17 cellular contexts compared by ENCODE assay signal in the genomic region with DNA sequence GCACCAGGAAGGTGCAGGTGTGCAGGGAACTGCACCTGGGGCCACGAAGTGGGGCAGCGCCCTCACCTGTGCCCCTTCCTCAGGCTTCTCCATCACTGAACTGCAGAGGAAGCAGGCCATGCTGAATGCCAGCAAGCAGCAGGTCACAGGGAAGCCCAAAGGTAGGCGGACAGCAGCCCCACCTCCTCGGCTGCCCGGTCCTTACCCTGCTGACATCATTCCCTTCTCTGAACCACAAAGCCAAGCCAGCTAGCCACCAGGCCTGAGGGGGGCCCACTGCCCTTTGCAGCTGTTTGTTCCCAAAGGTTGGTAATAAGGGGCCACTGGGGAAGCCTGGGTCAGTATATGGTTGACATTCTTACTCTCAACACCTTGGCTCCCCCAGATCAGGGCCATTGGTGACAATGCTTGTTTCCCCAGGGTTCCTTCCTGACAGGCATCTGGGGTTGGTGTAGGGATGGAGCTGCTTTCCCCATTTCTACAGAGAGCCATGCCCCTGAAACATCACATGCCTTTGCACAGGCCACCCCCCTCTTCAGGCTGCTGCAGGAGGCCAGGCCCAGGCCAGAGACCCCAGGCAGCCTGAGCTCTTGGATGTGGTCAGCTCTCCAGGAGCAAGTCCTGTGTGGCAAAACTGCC. TPM values are rescaled to one million over a fixed set of nuclear protein-coding genes. Genes with fewer than 3 reads are reported as not detected.
A peak's percentile ranks its signal among the peaks of the same experiment; 100 is the strongest.
DNase-seq lines count a peak whose midpoint lies in the region; ATAC-seq, FAIRE-seq and TF ChIP-seq lines count a peak whose summit lies in the region.
"Had no signal": no experiment of that assay in that cellular context is flagged by ENCODE, and none has a peak within 500 bp of the region (broad histone marks: within the 10 kb centered on the region; RNA-seq: fewer than 3 reads in every experiment).

No MANE protein-coding gene starts in this region.

- BruUV-seq in HepG2 (replicated peaks; lab: Mats Ljungman, UMichigan) (no TSS peak), Calu3 (replicated peaks; lab: Mats Ljungman, UMichigan) (no TSS peak)

- H3K27ac Mint-ChIP-seq in GM23338 = no peak overlapping the region
- H3K27ac Mint-ChIP-seq in Calu3 (ENCODE audit: unreplicated experiment) = no peak overlapping the region
- H3K27ac Mint-ChIP-seq: HFFc6 had no signal

- TF ChIP-seq POLR2A in HepG2 (IDR thresholded peaks at IDR 0.05; ENCODE audit: insufficient read depth in 1 of 2, low read depth in 2 of 2, low read length in 2 of 2) = no peak
- no peak for TF ChIP-seq POLR2A in gastrocnemius medialis (IDR thresholded peaks at IDR 0.05)

- no peak for DNase-seq in GM23338 (ENCODE audit: low spot score)
- no peak for DNase-seq in HepG2 (ENCODE audit: low spot score)
- DNase-seq in gastrocnemius medialis = no peak
- no peak for DNase-seq in Calu3
- no peak for DNase-seq in hepatocyte (ENCODE audit: low spot score)
- DNase-seq: COR-L47, EL, HFFc6, NCI-H1092, NCI-H2081 treated with DMSO at 0.1 percent for 48 hours, NCI-H524 had no signal

- in situ Hi-C loops in HepG2 (cut with HindIII; ENCODE audit: extremely low pct_ligation_motif_present, low pct_unique_long_range_greater_than_20kb) (no loop called here), gastrocnemius medialis (cut with MboI; ENCODE audit: low sequenced_read_pairs in 4 of 4) (no loop called here)

- H3K9me3 ChIP-seq in HepG2 (ENCODE audit: low read length) = no peaks in the 10 kb centered on the region
- no peaks in the 10 kb centered on the region for H3K9me3 ChIP-seq in gastrocnemius medialis
- H3K9me3 ChIP-seq in hepatocyte (ENCODE audit: low read depth) = no peaks in the 10 kb centered on the region

- no peak for FAIRE-seq in HepG2 (lab: Jason Lieb, UNC)
- FAIRE-seq: H1 had no signal

- peaks cover 11% of the 10 kb centered on the region for H3K27me3 Mint-ChIP-seq in GM23338 (ENCODE audit: insufficient read depth, low read depth, poor library complexity)
- no peaks in the 10 kb centered on the region for H3K27me3 Mint-ChIP-seq in Calu3 (ENCODE audit: unreplicated experiment)

- peaks cover 30% of the 10 kb centered on the region for H3K36me3 Mint-ChIP-seq in GM23338 (ENCODE audit: low read depth)
- H3K36me3 Mint-ChIP-seq in Calu3 (ENCODE audit: insufficient read depth, unreplicated experiment) = peaks cover 40% of the 10 kb centered on the region

- no peak overlapping the region for H3K27ac ChIP-seq in GM23338 (ENCODE audit: low read depth)
- peak overlapping the region; percentile 41 for H3K27ac ChIP-seq in cingulate gyrus (ENCODE audit: low read depth, low read length)
- H3K27ac ChIP-seq in HepG2 (ENCODE audit: extremely low read length, insufficient read depth, low read length) = no peak overlapping the region
- peak overlapping the region in 3 of 4 donors; percentile 37 to 68 (median 63) for H3K27ac ChIP-seq in gastrocnemius medialis
- H3K27ac ChIP-seq in hepatocyte = no peak overlapping the region
- H3K27ac ChIP-seq: C4-2B, KMS-11 had no signal

- H3K4me3 Mint-ChIP-seq in GM23338 (no peak overlapping the region), Calu3 (ENCODE audit: low read depth, unreplicated experiment) (no peak overlapping the region)
- H3K4me3 Mint-ChIP-seq: HFFc6 had no signal

- H3K4me2 ChIP-seq in GM23338 = no peak overlapping the region
- H3K4me2 ChIP-seq in HepG2 (ENCODE audit: low read depth, low read length) = no peak overlapping the region
- H3K4me2 ChIP-seq in hepatocyte = no peak overlapping the region
- H3K4me2 ChIP-seq: KMS-11 had no signal

- H3K9me3 Mint-ChIP-seq in GM23338 (no peaks in the 10 kb centered on the region; the same call in 2 of the 3 replicates), Calu3 (ENCODE audit: low read depth, unreplicated experiment) (no peaks in the 10 kb centered on the region)
- H3K9me3 Mint-ChIP-seq: HFFc6 had no signal

- no peak for TF ChIP-seq CTCF in GM23338 (conservative IDR thresholded peaks at IDR 0.05; ENCODE audit: low read depth in 2 of 2)
- TF ChIP-seq CTCF in HepG2 (CRISPR knock-in tag; IDR thresholded peaks at IDR 0.05) = no peak
- TF ChIP-seq CTCF in gastrocnemius medialis (IDR thresholded peaks at IDR 0.05 in 4 of 5, conservative IDR thresholded peaks at IDR 0.05 in 1 of 5) = no peak
- TF ChIP-seq CTCF in Calu3 (IDR thresholded peaks at IDR 0.05; ENCODE audit: unreplicated experiment) = no peak
- no peak for TF ChIP-seq CTCF in hepatocyte (IDR thresholded peaks at IDR 0.05; ENCODE audit: poor library complexity)

- no peak for TF ChIP-seq RAD21 in HepG2 (CRISPR knock-in tag; IDR thresholded peaks at IDR 0.05)

- H3K4me3 ChIP-seq in GM23338 (no peak overlapping the region), HepG2 (replicated peaks in 1 of 3; ENCODE audit: insufficient read depth in 1 of 3, low read depth in 2 of 3, low read length in 3 of 3) (no peak overlapping the region), gastrocnemius medialis (no peak overlapping the region), hepatocyte (no peak overlapping the region)

- H3K9me2 ChIP-seq in GM23338 (ENCODE audit: insufficient read depth) = no peaks in the 10 kb centered on the region
- H3K9me2 ChIP-seq in hepatocyte (replicated peaks; ENCODE audit: insufficient read depth) = no peaks in the 10 kb centered on the region

- H3K36me3 ChIP-seq in GM23338 (ENCODE audit: insufficient read depth) = peaks cover 8% of the 10 kb centered on the region
- H3K36me3 ChIP-seq in HepG2 (replicated peaks in 1 of 2; ENCODE audit: control insufficient read depth in 1 of 2, insufficient read depth in 2 of 2, low read length in 2 of 2) = peaks cover 23 to 36% of the 10 kb centered on the region in 2 experiments; a peak in 4 of 5 replicates
- H3K36me3 ChIP-seq in gastrocnemius medialis = peaks cover 0 to 13% of the 10 kb centered on the region in 2 donors
- no peaks in the 10 kb centered on the region for H3K36me3 ChIP-seq in hepatocyte (replicated peaks; ENCODE audit: insufficient read depth, low read depth)

- CTCF ChIA-PET in HepG2 (lab: Yijun Ruan, JAX; ENCODE audit: low intra/inter-chr PET ratio, low total read pairs) = no interaction called here
- CTCF ChIA-PET in Calu3 (lab: Charles Lee) = no interaction called here

- H3K79me2 ChIP-seq in GM23338 (replicated peaks; ENCODE audit: insufficient read depth) (no peaks in the 10 kb centered on the region), HepG2 (ENCODE audit: insufficient read depth, low read length) (no peaks in the 10 kb centered on the region), hepatocyte (no peaks in the 10 kb centered on the region)

- H3F3A ChIP-seq in GM23338 (replicated peaks; ENCODE audit: low read depth) = no peaks in the 10 kb centered on the region

- peak; percentile 3; the same call in 1 of the 3 replicates for ATAC-seq in GM23338
- peak; percentile 3 for ATAC-seq in HepG2
- no peak for ATAC-seq in gastrocnemius medialis
- ATAC-seq in GM18868 (IDR thresholded peaks at IDR 0.05; ENCODE audit: unreplicated experiment) = no peak
- no peak for ATAC-seq in HG02840 (IDR thresholded peaks at IDR 0.05; ENCODE audit: low FRiP score, unreplicated experiment)

- no peaks in the 10 kb centered on the region for H3K27me3 ChIP-seq in GM23338 (ENCODE audit: insufficient read depth)
- no peaks in the 10 kb centered on the region for H3K27me3 ChIP-seq in HepG2 (ENCODE audit: control insufficient read depth in 1 of 2, insufficient read depth in 2 of 2, low read length in 2 of 2)
- H3K27me3 ChIP-seq in gastrocnemius medialis = no peaks in the 10 kb centered on the region
- no peaks in the 10 kb centered on the region for H3K27me3 ChIP-seq in hepatocyte

- H3K4me1 ChIP-seq in GM23338 (ENCODE audit: insufficient read depth) (no peaks in the 10 kb centered on the region), HepG2 (ENCODE audit: insufficient read depth, low read length) (no peaks in the 10 kb centered on the region), gastrocnemius medialis (peaks cover 25% of the 10 kb centered on the region in 2 donors), hepatocyte (ENCODE audit: insufficient read depth) (no peaks in the 10 kb centered on the region)

- no peak overlapping the region for H3K9ac ChIP-seq in HepG2 (ENCODE audit: insufficient read depth, low read depth, low read length)
- H3K9ac ChIP-seq: KMS-11 had no signal

- H2AFZ ChIP-seq in GM23338 (no peak overlapping the region), HepG2 (ENCODE audit: low read length) (no peak overlapping the region), hepatocyte (no peak overlapping the region)

- POLR2A ChIA-PET in HepG2 (lab: Yijun Ruan, JAX) = no interaction called here

- no CpG with 5 or more reads among the region's 5 CpGs for WGBS in HepG2 (ENCODE audit: low lambda C conversion rate)
- WGBS in hepatocyte (ENCODE audit: low lambda C conversion rate, missing lambda C conversion rate) = 92% methylated on average over 5 of the region's 5 CpGs

- intact Hi-C loops in HepG2 (cut with micrococcal nuclease; ENCODE audit: unreplicated experiment) = no loop called here
- intact Hi-C loops in gastrocnemius medialis (cut with DNase I; ENCODE audit: low total_unique reads) = no loop called here
- intact Hi-C loops in Calu3 (cut with micrococcal nuclease; ENCODE audit: unreplicated experiment) = no loop called here

- H3K4me1 Mint-ChIP-seq in GM23338 (peaks cover 9% of the 10 kb centered on the region; the same call in 2 of the 3 replicates), Calu3 (ENCODE audit: low read depth, unreplicated experiment) (no peaks in the 10 kb centered on the region)

- peaks cover 24% of the 10 kb centered on the region for H4K20me1 ChIP-seq in GM23338 (replicated peaks; ENCODE audit: insufficient read depth)
- H4K20me1 ChIP-seq in HepG2 (ENCODE audit: insufficient read depth, low read length) = no peaks in the 10 kb centered on the region; the same call in none of the 2 replicates
- peaks cover 12% of the 10 kb centered on the region for H4K20me1 ChIP-seq in hepatocyte (ENCODE audit: insufficient read depth, poor library complexity, severe bottlenecking)

- TF ChIP-seq EP300 in HepG2 (IDR thresholded peaks at IDR 0.05; ENCODE audit: low read depth in 2 of 2, low read length in 2 of 2) (no peak), HepG2 (CRISPR knock-in tag; IDR thresholded peaks at IDR 0.05; ENCODE audit: borderline replicate concordance) (no peak)

RNA-seq across cellular contexts. Expression of a gene that starts 47.9 kb away (rescaled TPM):
- 70.5 and 76.8 TPM in 2 replicates for total RNA-seq in GM23338 (2014; rRNA removed; shearing (Covaris generic))
- polyA plus RNA-seq in GM23338 (2016; fragmentation: Nextera tagmentation; extraction: Ambion mirVana) (18.8 and 19.1 TPM in 2 replicates), HepG2 (2011; rRNA removed) (113 and 127 TPM in 2 replicates), hepatocyte (40.0 and 45.2 TPM in 2 replicates)
- total RNA-seq in HepG2 (2016; rRNA removed; fragmentation: Illumina TruSeq; extraction: Trizol) (63.7 and 64.5 TPM in 2 replicates), gastrocnemius medialis (100 to 1,000 TPM; 147 to 172 (median 157) TPM), Calu3 (2022) (89.7 and 111 TPM in 2 replicates), hepatocyte (116 and 123 TPM in 2 replicates)
- total RNA-seq in HepG2 (2016; cell fraction: cytosol; rRNA removed; fragmentation: Illumina TruSeq; extraction: Trizol; ENCODE audit: low read depth) = 5.2 and 5.9 TPM in 2 replicates
- total RNA-seq in HepG2 (2016; cell fraction: insoluble cytoplasmic fraction; rRNA removed; fragmentation: Illumina TruSeq; extraction: Trizol) = 54.8 and 65.4 TPM in 2 replicates
- total RNA-seq in HepG2 (2016; cell fraction: membrane; rRNA removed; fragmentation: Illumina TruSeq; extraction: Trizol) = 19.1 and 22.7 TPM in 2 replicates
- total RNA-seq in HepG2 (2016; cell fraction: nucleus; rRNA removed; fragmentation: Illumina TruSeq; extraction: Trizol) = 38.5 and 42.2 TPM in 2 replicates
- 82.0 and 115 TPM in 2 replicates for polyA plus RNA-seq in HepG2 (2011; cell fraction: cytosol; rRNA removed)
- 115 and 127 TPM in 2 replicates for polyA plus RNA-seq in HepG2 (2011; cell fraction: nucleus; rRNA removed)
- polyA plus RNA-seq in HepG2 (2012) = 63.9 and 65.2 TPM in 2 replicates
- polyA plus RNA-seq in HepG2 (2016; cell fraction: cytosol; fragmentation: Illumina TruSeq; extraction: Trizol; ENCODE audit: low read depth) = 3.6 and 4.4 TPM in 2 replicates
- polyA plus RNA-seq in HepG2 (2016; cell fraction: insoluble cytoplasmic fraction; fragmentation: Illumina TruSeq; extraction: Trizol; ENCODE audit: low read depth) = 63.7 and 70.4 TPM in 2 replicates
- 10.7 and 10.9 TPM in 2 replicates for polyA plus RNA-seq in HepG2 (2016; cell fraction: membrane; fragmentation: Illumina TruSeq; extraction: Trizol; ENCODE audit: low read depth)
- polyA plus RNA-seq in HepG2 (2016; cell fraction: nucleus; fragmentation: Illumina TruSeq; extraction: Trizol; ENCODE audit: insufficient read depth, low read depth) = 58.6 and 63.4 TPM in 2 replicates
- 146 and 269 TPM in 2 replicates for polyA minus RNA-seq in HepG2 (2011; rRNA and poly(A)+ RNA removed; ENCODE audit: low replicate concordance)
- polyA minus RNA-seq in HepG2 (2011; cell fraction: cytosol; rRNA and poly(A)+ RNA removed) = 63.9 and 69.7 TPM in 2 replicates
- polyA minus RNA-seq in HepG2 (2011; cell fraction: nucleus; rRNA and poly(A)+ RNA removed) = 31.0 and 31.8 TPM in 2 replicates

RNA-seq across cellular contexts. Expression of a gene that starts 59.7 kb away (rescaled TPM):
- total RNA-seq in GM23338 (2014; rRNA removed; shearing (Covaris generic)) = 95.5 and 99.2 TPM in 2 replicates
- polyA plus RNA-seq in GM23338 (2016; fragmentation: Nextera tagmentation; extraction: Ambion mirVana) (33.4 and 39.8 TPM in 2 replicates), HepG2 (2011; rRNA removed) (61.5 and 73.0 TPM in 2 replicates), hepatocyte (45.9 and 54.0 TPM in 2 replicates)
- total RNA-seq in HepG2 (2016; rRNA removed; fragmentation: Illumina TruSeq; extraction: Trizol) (78.9 and 110 TPM in 2 replicates), gastrocnemius medialis (100 to 1,000 TPM in 1 of 4 donors, 10 to 100 TPM in 3; 24.0 to 105 (median 68.3) TPM), Calu3 (2022) (112 and 113 TPM in 2 replicates), hepatocyte (90.4 and 105 TPM in 2 replicates)
- total RNA-seq in HepG2 (2016; cell fraction: cytosol; rRNA removed; fragmentation: Illumina TruSeq; extraction: Trizol; ENCODE audit: low read depth) = 5.7 and 5.8 TPM in 2 replicates
- total RNA-seq in HepG2 (2016; cell fraction: insoluble cytoplasmic fraction; rRNA removed; fragmentation: Illumina TruSeq; extraction: Trizol) = 79.4 and 115 TPM in 2 replicates
- total RNA-seq in HepG2 (2016; cell fraction: membrane; rRNA removed; fragmentation: Illumina TruSeq; extraction: Trizol) = 23.2 and 24.7 TPM in 2 replicates
- total RNA-seq in HepG2 (2016; cell fraction: nucleus; rRNA removed; fragmentation: Illumina TruSeq; extraction: Trizol) = 42.5 and 48.0 TPM in 2 replicates
- 65.3 and 72.4 TPM in 2 replicates for polyA plus RNA-seq in HepG2 (2011; cell fraction: cytosol; rRNA removed)
- 45.0 and 54.5 TPM in 2 replicates for polyA plus RNA-seq in HepG2 (2011; cell fraction: nucleus; rRNA removed)
- 45.1 and 56.7 TPM in 2 replicates for polyA plus RNA-seq in HepG2 (2012)
- polyA plus RNA-seq in HepG2 (2016; cell fraction: cytosol; fragmentation: Illumina TruSeq; extraction: Trizol; ENCODE audit: low read depth) = 3.1 TPM in 2 replicates
- 88.2 and 92.6 TPM in 2 replicates for polyA plus RNA-seq in HepG2 (2016; cell fraction: insoluble cytoplasmic fraction; fragmentation: Illumina TruSeq; extraction: Trizol; ENCODE audit: low read depth)
- 9.5 and 11.4 TPM in 2 replicates for polyA plus RNA-seq in HepG2 (2016; cell fraction: membrane; fragmentation: Illumina TruSeq; extraction: Trizol; ENCODE audit: low read depth)
- polyA plus RNA-seq in HepG2 (2016; cell fraction: nucleus; fragmentation: Illumina TruSeq; extraction: Trizol; ENCODE audit: insufficient read depth, low read depth) = 55.3 and 58.5 TPM in 2 replicates
- polyA minus RNA-seq in HepG2 (2011; rRNA and poly(A)+ RNA removed; ENCODE audit: low replicate concordance) = 79.4 and 118 TPM in 2 replicates
- 62.2 and 79.1 TPM in 2 replicates for polyA minus RNA-seq in HepG2 (2011; cell fraction: cytosol; rRNA and poly(A)+ RNA removed)
- 51.4 and 56.7 TPM in 2 replicates for polyA minus RNA-seq in HepG2 (2011; cell fraction: nucleus; rRNA and poly(A)+ RNA removed)

Comparison
In these comparisons a context has a peak if more than half of its experiments do, and no peak if none do; other contexts are left out.
1. ATAC-seq: peak in GM23338 (single experiment) and HepG2 (single experiment); none in gastrocnemius medialis (0 of 2), GM18868 (single experiment) and HG02840 (single experiment).
2. H3K27ac ChIP-seq: peak in cingulate gyrus (single experiment) and gastrocnemius medialis (3 of 4); none in GM23338 (single experiment), HepG2 (single experiment) and hepatocyte (single experiment).